ENCODE assay signal across 24 cellular contexts in genomic region chr12:130809791-130810190, GRCh38. TPM values are rescaled to one million over a fixed set of nuclear protein-coding genes. Genes with fewer than 3 reads are reported as not detected.
A peak's percentile ranks its signal among the peaks of the same experiment; 100 is the strongest.
DNase-seq lines count a peak whose midpoint lies in the region; ATAC-seq and TF ChIP-seq lines count a peak whose summit lies in the region.
"Had no signal": no experiment of that assay in that cellular context is flagged by ENCODE, and none has a peak within 500 bp of the region (broad histone marks: within the 10 kb centered on the region; RNA-seq: fewer than 3 reads in every experiment).

No MANE protein-coding gene starts in this region.

- H3K27me3 ChIP-seq in IMR-90 (ENCODE audit: control insufficient read depth, insufficient read depth, low read length), result no peaks in the 10 kb centered on the region
- H3K27me3 ChIP-seq in mesendoderm (ENCODE audit: insufficient read depth, low read length, poor library complexity), result no peaks in the 10 kb centered on the region
- H3K27me3 ChIP-seq: BE2C had no signal

- dilution Hi-C loops in IMR-90 (cut with HindIII; ENCODE audit: low sequenced_read_pairs, unreplicated experiment), result no loop called here

- CTCF ChIA-PET in HEK293 (lab: Yijun Ruan, JAX) (no interaction called here), IMR-90 (lab: Yijun Ruan, JAX) (no interaction called here)

- H2AK5ac ChIP-seq in IMR-90 (ENCODE audit: low read depth, low read length), result no peak overlapping the region
- no peak overlapping the region for H2AK5ac ChIP-seq in mesendoderm (ENCODE audit: low read length)

- H3K9ac ChIP-seq in IMR-90 (ENCODE audit: low read depth, low read length) (no peak overlapping the region), mesendoderm (ENCODE audit: low read length) (no peak overlapping the region)
- H3K9ac ChIP-seq: BLaER1 had no signal

- TSS peak; percentile 27 for BruUV-seq in IMR-90 (replicated peaks; lab: Mats Ljungman, UMichigan)

- no peak overlapping the region for H3K4me2 ChIP-seq in IMR-90 (ENCODE audit: low read depth, low read length)
- H3K4me2 ChIP-seq in mesendoderm (ENCODE audit: low read length), result no peak overlapping the region
- H3K4me2 ChIP-seq: BLaER1 had no signal

- H4K20me1 ChIP-seq in IMR-90 (ENCODE audit: insufficient read depth, low read length), result no peaks in the 10 kb centered on the region

- WGBS in IMR-90 (ENCODE audit: extremely low coverage in 2 of 2, insufficient read length in 1 of 2), 2 experiments, result no CpG with 5 or more reads among the region's 6 CpGs
- WGBS in mesendoderm (ENCODE audit: extremely low coverage, insufficient coverage, low lambda C conversion rate), result no CpG with 5 or more reads among the region's 6 CpGs

- H3K4me3 ChIP-seq in HEK293 (ENCODE audit: low read depth, low read length) (no peak overlapping the region), IMR-90 (ENCODE audit: insufficient read depth, low read depth, low read length) (no peak overlapping the region), mesendoderm (ENCODE audit: low read length) (no peak overlapping the region)
- H3K4me3 ChIP-seq: BLaER1, GM12878 had no signal

- peak overlapping the region; percentile 49 for H3K27ac Mint-ChIP-seq in central memory CD8-positive, alpha-beta T cell (ENCODE audit: low read depth)
- H3K27ac Mint-ChIP-seq: CD4-positive, alpha-beta memory T cell had no signal

- H3K36me3 Mint-ChIP-seq in central memory CD8-positive, alpha-beta T cell (ENCODE audit: insufficient read depth), result peaks cover 32% of the 10 kb centered on the region

- TF ChIP-seq CTCF in HEK293 (tag by site-specific recombination; IDR thresholded peaks at IDR 0.05) (no peak), IMR-90 (conservative IDR thresholded peaks at IDR 0.05; ENCODE audit: low read depth, low read length) (no peak)

- no peaks in the 10 kb centered on the region; the same call in 1 of the 2 replicates for H3K9me1 ChIP-seq in IMR-90 (ENCODE audit: insufficient read depth, low read length)

- ATAC-seq in IMR-90 (ENCODE audit: low read depth), result no peak
- no peak for ATAC-seq in central memory CD8-positive, alpha-beta T cell (replicated peaks; ENCODE audit: extremely low read depth, poor library complexity, severe bottlenecking)
- ATAC-seq: GM12878 had no signal

- H3K4me1 ChIP-seq in HEK293 (ENCODE audit: control insufficient read depth, insufficient read depth, low read length), result no peaks in the 10 kb centered on the region
- no peaks in the 10 kb centered on the region for H3K4me1 ChIP-seq in IMR-90 (ENCODE audit: control insufficient read depth, insufficient read depth, low read length)
- H3K4me1 ChIP-seq in mesendoderm (ENCODE audit: control insufficient read depth, low read depth, low read length), result no peaks in the 10 kb centered on the region
- H3K4me1 ChIP-seq: BE2C had no signal

- no peak overlapping the region for H2BK20ac ChIP-seq in IMR-90 (ENCODE audit: low read depth, low read length)

- in situ Hi-C loops in IMR-90 (cut with MboI; ENCODE audit: low sequenced_read_pairs), result loop anchor here (25.0 kb wide), 1 partner anchor 903 kb away; the partner anchor contains the start of gene SFSWAP

- H3K4ac ChIP-seq in IMR-90 (ENCODE audit: low read depth, low read length) (no peak overlapping the region), mesendoderm (ENCODE audit: low read depth, low read length) (no peak overlapping the region)

- H3K56ac ChIP-seq in IMR-90 (ENCODE audit: extremely low read depth, insufficient read depth, low read length), result no peak overlapping the region
- H3K56ac ChIP-seq in mesendoderm (ENCODE audit: low read length), result no peak overlapping the region

- no peaks in the 10 kb centered on the region for H3K9me3 Mint-ChIP-seq in central memory CD8-positive, alpha-beta T cell
- H3K9me3 Mint-ChIP-seq: CD4-positive, CD25-positive, alpha-beta regulatory T cell; CD8-positive, alpha-beta memory T cell had no signal

- POLR2A ChIA-PET in HEK293 (lab: Yijun Ruan, JAX), result no interaction called here
- POLR2A ChIA-PET in IMR-90 (lab: Charles Lee; ENCODE audit: unreplicated experiment), result no interaction called here

- no peak overlapping the region for H2BK120ac ChIP-seq in IMR-90 (ENCODE audit: low read depth, low read length)
- H2BK120ac ChIP-seq in mesendoderm (ENCODE audit: low read depth, low read length), result no peak overlapping the region

- H4K5ac ChIP-seq in IMR-90 (ENCODE audit: low read depth, low read length), result no peak overlapping the region
- no peak overlapping the region for H4K5ac ChIP-seq in mesendoderm (ENCODE audit: low read length)

- H3K9me3 ChIP-seq in HEK293 (ENCODE audit: control insufficient read depth, insufficient read depth, low read depth, low read length) (no peaks in the 10 kb centered on the region), IMR-90 (ENCODE audit: control insufficient read depth, insufficient read depth, low read length) (no peaks in the 10 kb centered on the region)
- H3K9me3 ChIP-seq: BE2C had no signal

- H3K23ac ChIP-seq in IMR-90 (ENCODE audit: low read depth, low read length) (no peak overlapping the region), mesendoderm (ENCODE audit: low read length) (no peak overlapping the region)

- H3K4me3 Mint-ChIP-seq in central memory CD8-positive, alpha-beta T cell, result no peak overlapping the region
- H3K4me3 Mint-ChIP-seq: CD14-positive monocyte; CD4-positive, alpha-beta memory T cell; CD4-positive, CD25-positive, alpha-beta regulatory T cell; CD8-positive, alpha-beta memory T cell had no signal

- H3K79me2 ChIP-seq in mesendoderm (ENCODE audit: control insufficient read depth, insufficient read depth, low read length), result no peaks in the 10 kb centered on the region

- peaks cover 6% of the 10 kb centered on the region for H3K4me1 Mint-ChIP-seq in central memory CD8-positive, alpha-beta T cell
- H3K4me1 Mint-ChIP-seq: CD8-positive, alpha-beta memory T cell had no signal

- no peak overlapping the region for H4K8ac ChIP-seq in IMR-90 (ENCODE audit: low read depth in 2 of 2, low read length in 2 of 2)
- H4K8ac ChIP-seq in mesendoderm (ENCODE audit: low read depth, low read length), result no peak overlapping the region

- no peak overlapping the region for H3K27ac ChIP-seq in HEK293 (ENCODE audit: extremely low read depth, low read depth, low read length)
- H3K27ac ChIP-seq in IMR-90 (ENCODE audit: insufficient read depth, low read length), result no peak overlapping the region
- H3K27ac ChIP-seq in mesendoderm (ENCODE audit: low read depth, low read length), result no peak overlapping the region
- H3K27ac ChIP-seq: BLaER1 had no signal

- H2AK9ac ChIP-seq in IMR-90 (replicated peaks; ENCODE audit: low read depth, low read length, poor library complexity), result no peak overlapping the region

- H3K79me1 ChIP-seq in IMR-90 (ENCODE audit: low read depth in 1 of 2, low read length in 2 of 2), result peaks cover 4 to 11% of the 10 kb centered on the region in 2 experiments; a peak in 3 of 4 replicates
- peaks cover 2% of the 10 kb centered on the region for H3K79me1 ChIP-seq in mesendoderm (ENCODE audit: low read length)

- TF ChIP-seq POLR2A in IMR-90 (IDR thresholded peaks at IDR 0.05; ENCODE audit: low read depth, low read length), result no peak

- H2BK15ac ChIP-seq in IMR-90 (ENCODE audit: low read depth, low read length), result no peak overlapping the region
- no peak overlapping the region for H2BK15ac ChIP-seq in mesendoderm (replicated peaks; ENCODE audit: low read depth)

- H3K27me3 Mint-ChIP-seq in central memory CD8-positive, alpha-beta T cell, result no peaks in the 10 kb centered on the region
- H3K27me3 Mint-ChIP-seq: CD4-positive, alpha-beta memory T cell; CD4-positive, CD25-positive, alpha-beta regulatory T cell; CD8-positive, alpha-beta memory T cell had no signal

- no peak for DNase-seq in IMR-90
- DNase-seq in central memory CD8-positive, alpha-beta T cell (ENCODE audit: low spot score in 2 of 2), result no peak
- no peak for DNase-seq in mesendoderm
- DNase-seq in NCI-H2227 treated with DMSO at 0.1 percent for 48 hours (lab: John Stamatoyannopoulos, UW), result no peak
- DNase-seq in NCI-H345 treated with DMSO at 0.1 percent for 48 hours (lab: John Stamatoyannopoulos, UW; ENCODE audit: unreplicated experiment), result no peak
- DNase-seq: 8988T; ACHN; BE2C; C1 segment of cervical spinal cord; CD4-positive, alpha-beta memory T cell; CD4-positive, CD25-positive, alpha-beta regulatory T cell; CD8-positive, alpha-beta memory T cell; COR-L47; DMS 273 treated with DMSO at 0.1 percent for 48 hours; DMS153; DMS53; DMS79; DND-41; EL; GDM1 had no signal

- no peak overlapping the region for H4K91ac ChIP-seq in IMR-90 (ENCODE audit: insufficient read depth, low read depth, low read length)

- H2AFZ ChIP-seq in IMR-90 (replicated peaks; ENCODE audit: low read length, poor library complexity), result no peak overlapping the region

- H3K36me3 ChIP-seq in HEK293 (ENCODE audit: control insufficient read depth in 2 of 2, insufficient read depth in 1 of 2, low read length in 2 of 2), result peaks cover 0 to 73% of the 10 kb centered on the region in 2 experiments; a peak in 2 of 3 replicates
- H3K36me3 ChIP-seq in IMR-90 (ENCODE audit: control insufficient read depth, insufficient read depth, low read length), result peaks cover 48% of the 10 kb centered on the region
- H3K36me3 ChIP-seq in mesendoderm (ENCODE audit: control insufficient read depth, insufficient read depth, low read length), result peaks cover 4% of the 10 kb centered on the region

- no peak overlapping the region for H3K18ac ChIP-seq in IMR-90 (ENCODE audit: low read depth, low read length)
- no peak overlapping the region for H3K18ac ChIP-seq in mesendoderm (ENCODE audit: low read length)

- no peak overlapping the region for H2BK5ac ChIP-seq in IMR-90 (ENCODE audit: low read depth, low read length, poor library complexity, severe bottlenecking)
- H2BK5ac ChIP-seq in mesendoderm (ENCODE audit: low read length), result no peak overlapping the region

- H3K14ac ChIP-seq in IMR-90 (replicated peaks; ENCODE audit: low read depth, low read length), result no peak overlapping the region

- no peak for TF ChIP-seq RAD21 in IMR-90 (IDR thresholded peaks at IDR 0.05; ENCODE audit: low read length)

- intact Hi-C loops in IMR-90 (cut with micrococcal nuclease), result no loop called here

TF ChIP-seq in HEK293, 187 proteins besides CTCF, POLR2A, EP300 and RAD21:
- TF ChIP-seq ZNF549 (tag by site-specific recombination; IDR thresholded peaks at IDR 0.05) (no peak), ZNF121 (tag by site-specific recombination; IDR thresholded peaks at IDR 0.05) (peak; percentile 67; the same call in 1 of the 2 replicates), ZNF221 (tag by site-specific recombination; IDR thresholded peaks at IDR 0.05; ENCODE audit: borderline replicate concordance) (no peak)

TF ChIP-seq in IMR-90, 13 proteins besides CTCF, POLR2A, EP300 and RAD21 (continues in another document):
- no peak for TF ChIP-seq MAZ (IDR thresholded peaks at IDR 0.05; ENCODE audit: borderline replicate concordance, low read depth, low read length)
- no peak for TF ChIP-seq BHLHE40 (IDR thresholded peaks at IDR 0.05; ENCODE audit: low read depth, low read length)
- TF ChIP-seq MXI1 (IDR thresholded peaks at IDR 0.05; ENCODE audit: borderline replicate concordance, low read depth, low read length), result no peak

RNA-seq across cellular contexts. Expression of gene STX2, which starts 29.3 kb away (rescaled TPM):
- total RNA-seq in IMR-90 (2012; rRNA removed), result 26.9 and 42.8 TPM in 2 replicates
- 26.9 and 32.5 TPM in 2 replicates for polyA plus RNA-seq in IMR-90 (2012; rRNA removed)
- 7.6 and 10.3 TPM in 2 replicates for polyA plus RNA-seq in IMR-90 (2012; cell fraction: cytosol; rRNA removed)
- polyA plus RNA-seq in IMR-90 (2012; cell fraction: nucleus; rRNA removed; ENCODE audit: low replicate concordance), result 5.6 and 28.5 TPM in 2 replicates
- polyA plus RNA-seq in mesendoderm (2013, experiment 1 of 2), result 18.4 TPM
- 16.4 TPM for polyA plus RNA-seq in mesendoderm (2013, experiment 2 of 2)
